ENCODE assay signal across 18 cellular contexts in the genomic region with DNA sequence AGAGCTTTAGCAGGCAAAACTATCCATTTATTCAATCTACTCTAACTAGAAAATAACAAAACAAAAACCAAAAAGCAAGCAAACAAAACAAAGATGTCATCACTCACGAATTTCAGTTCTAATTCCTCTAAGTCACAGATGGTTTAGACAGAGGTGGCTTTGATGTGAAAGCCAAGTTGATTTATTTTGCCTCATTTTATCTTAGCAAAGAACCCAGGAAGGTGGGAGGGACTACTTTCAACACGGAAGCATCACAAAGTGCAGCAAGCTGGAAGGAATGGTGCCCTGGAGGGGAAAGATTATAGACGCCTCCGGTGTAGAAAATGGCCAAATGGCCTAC.
DNase-seq lines count a peak whose midpoint lies in the region; ATAC-seq and TF ChIP-seq lines count a peak whose summit lies in the region.
"Had no signal": no experiment of that assay in that cellular context is flagged by ENCODE, and none has a peak within 500 bp of the region (broad histone marks: within the 10 kb centered on the region; RNA-seq: fewer than 3 reads in every experiment).

No MANE protein-coding gene starts in this region.

- 0 out of 22 replicates have a peak, but pooled peaks cover 0 to 3% (median 0%) of the 10 kb centered on the region in 11 experiments for H3K9me3 ChIP-seq in BLaER1 treated with 17β-estradiol and CSF1 and Interleukin-3, amounts not matched to agents 10 nM and 100 nM (replicated peaks in 1 of 11)
- H3K9me3 ChIP-seq in WERI-Rb-1 (ENCODE audit: severe bottlenecking) (no peaks in the 10 kb centered on the region), lower lobe of right lung (no peaks in the 10 kb centered on the region), stomach (no peaks in the 10 kb centered on the region)
- H3K9me3 ChIP-seq: Caco-2 had no signal

- intact Hi-C loops in lower lobe of right lung (cut with DNase I), result no loop called here
- intact Hi-C loops in stomach (cut with DNase I; ENCODE audit: low total_unique reads), result no loop called here

- peaks cover 0 to 13% (median 9%) of the 10 kb centered on the region in 10 experiments; a peak in 13 of 20 replicates for H3K4me1 ChIP-seq in BLaER1 treated with 17β-estradiol and CSF1 and Interleukin-3, amounts not matched to agents 10 nM and 100 nM
- no peaks in the 10 kb centered on the region for H3K4me1 ChIP-seq in lower lobe of right lung
- peaks cover 0 to 5% (median 0%) of the 10 kb centered on the region in 4 donors for H3K4me1 ChIP-seq in stomach
- H3K4me1 ChIP-seq: Caco-2 had no signal

- no peak overlapping the region for H3K27ac ChIP-seq in BLaER1 treated with 17β-estradiol and CSF1 and Interleukin-3, amounts not matched to agents 10 nM and 100 nM
- H3K27ac ChIP-seq in WERI-Rb-1 (peak overlapping the region; percentile 55), RWPE1 (no peak overlapping the region), lower lobe of right lung (no peak overlapping the region), stomach (no peak overlapping the region)
- H3K27ac ChIP-seq: HL-60 had no signal

- no peak overlapping the region for H3K4me3 ChIP-seq in BLaER1 treated with 17β-estradiol and CSF1 and Interleukin-3, amounts not matched to agents 10 nM and 100 nM
- peak overlapping the region; percentile 21 for H3K4me3 ChIP-seq in WERI-Rb-1 (ENCODE audit: low read depth, low read length)
- H3K4me3 ChIP-seq in lower lobe of right lung, result no peak overlapping the region
- no peak overlapping the region for H3K4me3 ChIP-seq in stomach

- TF ChIP-seq POLR2A in stomach (IDR thresholded peaks at IDR 0.05), result no peak

- no peak overlapping the region for H3K9ac ChIP-seq in BLaER1 treated with 17β-estradiol and CSF1 and Interleukin-3, amounts not matched to agents 10 nM and 100 nM
- H3K9ac ChIP-seq: SK-N-SH had no signal

- H3K4me2 ChIP-seq in BLaER1 treated with 17β-estradiol and CSF1 and Interleukin-3, amounts not matched to agents 10 nM and 100 nM, result peak overlapping the region in 8 of 11 experiments; percentile 3 to 67 (median 37); a peak in 13 of 22 replicates
- H3K4me2 ChIP-seq: SK-N-SH had no signal

- DNase-seq in WERI-Rb-1 (peak; percentile 24), RWPE1 (ENCODE audit: low spot score) (no peak), cerebellar nuclear complex (lab: John Stamatoyannopoulos, UW) (no peak), lower lobe of right lung (no peak), stomach (no peak)
- DNase-seq: Caco-2; CD4-positive, alpha-beta T cell; IMR-90; Karpas-422; NCI-H1092; NCI-H1436 treated with DMSO at 0.1 percent for 48 hours; NCI-H2081; SHP77 treated with DMSO at 0.1 percent for 48 hours; SK-N-SH had no signal

- ATAC-seq in GM18870 (IDR thresholded peaks at IDR 0.05; ENCODE audit: unreplicated experiment) (peak; percentile 64), GM21723 (IDR thresholded peaks at IDR 0.05; ENCODE audit: unreplicated experiment) (peak; percentile 84), lower lobe of right lung (no peak)

- H3K36me3 ChIP-seq in BLaER1 treated with 17β-estradiol and CSF1 and Interleukin-3, amounts not matched to agents 10 nM and 100 nM, result no peaks in the 10 kb centered on the region
- H3K36me3 ChIP-seq in WERI-Rb-1 (no peaks in the 10 kb centered on the region), lower lobe of right lung (no peaks in the 10 kb centered on the region), stomach (no peaks in the 10 kb centered on the region)

- no peaks in the 10 kb centered on the region for H3K27me3 ChIP-seq in BLaER1 treated with 17β-estradiol and CSF1 and Interleukin-3, amounts not matched to agents 10 nM and 100 nM
- no peaks in the 10 kb centered on the region for H3K27me3 ChIP-seq in WERI-Rb-1 (ENCODE audit: insufficient read depth, low read depth, severe bottlenecking)
- no peaks in the 10 kb centered on the region for H3K27me3 ChIP-seq in lower lobe of right lung (ENCODE audit: low read depth)
- H3K27me3 ChIP-seq in stomach, result no peaks in the 10 kb centered on the region

- WGBS in stomach, 5 donors, result 51 to 66% (median 63%) methylated on average over 4 of the region's 4 CpGs

- POLR2A ChIA-PET in RWPE1 (lab: Yijun Ruan, JAX; ENCODE audit: low non-redundant PET), result interaction anchor here (0.6 kb wide), 1 partner anchor 390 kb away, joined by 3 read pairs; no protein-coding TSS in a partner anchor

- TF ChIP-seq EP300 in stomach (IDR thresholded peaks at IDR 0.05), result no peak

- no peaks in the 10 kb centered on the region for H4K20me1 ChIP-seq in BLaER1 treated with 17β-estradiol and CSF1 and Interleukin-3, amounts not matched to agents 10 nM and 100 nM

- CTCF ChIA-PET in RWPE1 (lab: Yijun Ruan, JAX), result interaction anchor here (0.5 to 2.7 kb wide), 4 partner anchors 14 to 731 kb away, joined by 3 to 15 read pairs (median 6); no protein-coding TSS in a partner anchor

- TF ChIP-seq CTCF in WERI-Rb-1 (IDR thresholded peaks at IDR 0.05; ENCODE audit: low read depth, low read length) (no peak), RWPE1 (conservative IDR thresholded peaks at IDR 0.05; ENCODE audit: low read depth) (no peak), lower lobe of right lung (IDR thresholded peaks at IDR 0.05) (no peak), stomach (IDR thresholded peaks at IDR 0.05) (no peak)

Comparison
In these comparisons a context has a peak if more than half of its experiments do, and no peak if none do; other contexts are left out.
1. ATAC-seq: peak in GM18870 (single experiment) and GM21723 (single experiment); none in lower lobe of right lung (0 of 2).